1 cellular context compared by ENCODE assay signal in the genomic region with DNA sequence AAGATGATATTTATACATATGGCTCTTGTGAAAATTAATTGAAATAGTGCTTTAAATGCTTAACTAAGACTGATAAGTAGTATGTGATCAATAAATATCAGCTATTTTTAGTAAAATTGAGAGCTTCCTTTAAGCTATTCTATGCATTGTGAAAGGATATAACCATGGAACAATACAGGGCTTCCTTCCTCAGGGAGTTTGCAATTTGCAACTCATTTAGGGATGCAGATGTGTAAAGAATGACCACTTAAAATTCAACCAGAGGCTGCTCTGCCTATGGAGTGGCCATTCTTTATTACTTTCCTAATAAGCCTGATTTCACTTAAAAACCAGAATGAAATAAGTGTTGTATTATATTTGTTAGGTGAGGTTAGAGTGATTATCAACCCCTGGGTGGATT.
TF ChIP-seq lines count a peak whose summit lies in the region.

No MANE protein-coding gene starts in this region.

TF ChIP-seq in GM23338, 12 proteins besides CTCF, POLR2A, EP300 and RAD21 (continued from another document):
- TF ChIP-seq, protein P1, sequence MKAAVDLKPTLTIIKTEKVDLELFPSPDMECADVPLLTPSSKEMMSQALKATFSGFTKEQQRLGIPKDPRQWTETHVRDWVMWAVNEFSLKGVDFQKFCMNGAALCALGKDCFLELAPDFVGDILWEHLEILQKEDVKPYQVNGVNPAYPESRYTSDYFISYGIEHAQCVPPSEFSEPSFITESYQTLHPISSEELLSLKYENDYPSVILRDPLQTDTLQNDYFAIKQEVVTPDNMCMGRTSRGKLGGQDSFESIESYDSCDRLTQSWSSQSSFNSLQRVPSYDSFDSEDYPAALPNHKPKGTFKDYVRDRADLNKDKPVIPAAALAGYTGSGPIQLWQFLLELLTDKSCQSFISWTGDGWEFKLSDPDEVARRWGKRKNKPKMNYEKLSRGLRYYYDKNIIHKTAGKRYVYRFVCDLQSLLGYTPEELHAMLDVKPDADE (IDR thresholded peaks at IDR 0.05) = no peak
